1 cellular context compared by ENCODE assay signal in genomic region chr5:101904736-101905135, GRCh38.
TF ChIP-seq lines count a peak whose summit lies in the region.

No MANE protein-coding gene starts in this region.

TF ChIP-seq in H1, 55 proteins besides CTCF, POLR2A, EP300 and RAD21 (continued from another document):
- TF ChIP-seq, protein P1, sequence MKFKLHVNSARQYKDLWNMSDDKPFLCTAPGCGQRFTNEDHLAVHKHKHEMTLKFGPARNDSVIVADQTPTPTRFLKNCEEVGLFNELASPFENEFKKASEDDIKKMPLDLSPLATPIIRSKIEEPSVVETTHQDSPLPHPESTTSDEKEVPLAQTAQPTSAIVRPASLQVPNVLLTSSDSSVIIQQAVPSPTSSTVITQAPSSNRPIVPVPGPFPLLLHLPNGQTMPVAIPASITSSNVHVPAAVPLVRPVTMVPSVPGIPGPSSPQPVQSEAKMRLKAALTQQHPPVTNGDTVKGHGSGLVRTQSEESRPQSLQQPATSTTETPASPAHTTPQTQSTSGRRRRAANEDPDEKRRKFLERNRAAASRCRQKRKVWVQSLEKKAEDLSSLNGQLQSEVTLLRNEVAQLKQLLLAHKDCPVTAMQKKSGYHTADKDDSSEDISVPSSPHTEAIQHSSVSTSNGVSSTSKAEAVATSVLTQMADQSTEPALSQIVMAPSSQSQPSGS (IDR thresholded peaks at IDR 0.05; ENCODE audit: low read length), result no peak
- TF ChIP-seq POLR2AphosphoS5 (IDR thresholded peaks at IDR 0.05; ENCODE audit: low read depth, low read length) (no peak), JUN (IDR thresholded peaks at IDR 0.05; ENCODE audit: low read depth, low read length) (no peak), HDAC2 (IDR thresholded peaks at IDR 0.05; ENCODE audit: borderline replicate concordance in 1 of 2, low read depth in 2 of 2, low read length in 2 of 2) (no peak), RFX5 (IDR thresholded peaks at IDR 0.05; ENCODE audit: borderline replicate concordance, low read depth, low read length) (no peak), RBBP5 (IDR thresholded peaks at IDR 0.05; ENCODE audit: borderline replicate concordance, low read depth, low read length) (no peak), NANOG (IDR thresholded peaks at IDR 0.05; ENCODE audit: insufficient read depth, low read depth, low read length, poor library complexity, severe bottlenecking) (no peak), KDM1A (IDR thresholded peaks at IDR 0.05; ENCODE audit: borderline replicate concordance, low read length) (no peak), KDM5A (IDR thresholded peaks at IDR 0.05; ENCODE audit: low read length) (no peak), TCF12 (IDR thresholded peaks at IDR 0.05; ENCODE audit: low read depth, low read length) (no peak), FOSL1 (IDR thresholded peaks at IDR 0.05; ENCODE audit: insufficient read depth, low read depth, low read length) (no peak), CREB1 (IDR thresholded peaks at IDR 0.05) (no peak), SIX5 (IDR thresholded peaks at IDR 0.05; ENCODE audit: low read depth, low read length) (no peak)
